In genomic region chr18:7617738-7618422, GRCh38 we compare ENCODE assay signal across 12 cellular contexts. TPM values are rescaled to one million over a fixed set of nuclear protein-coding genes. Genes with fewer than 3 reads are reported as not detected.
DNase-seq lines count a peak whose midpoint lies in the region; ATAC-seq and TF ChIP-seq lines count a peak whose summit lies in the region.
"Had no signal": no experiment of that assay in that cellular context is flagged by ENCODE, and none has a peak within 500 bp of the region (broad histone marks: within the 10 kb centered on the region; RNA-seq: fewer than 3 reads in every experiment).

No MANE protein-coding gene starts in this region.

- no peak overlapping the region for H3K9ac ChIP-seq in fibroblast of lung (ENCODE audit: insufficient read depth, low read length)

- no peaks in the 10 kb centered on the region for H3K36me3 ChIP-seq in fibroblast of lung (ENCODE audit: control insufficient read depth, insufficient read depth, low read length)
- H3K36me3 ChIP-seq in muscle layer of duodenum (ENCODE audit: control insufficient read depth in 1 of 2, insufficient read depth in 2 of 2, low read length in 2 of 2), result no peaks in the 10 kb centered on the region
- H3K36me3 ChIP-seq in SJCRH30, result no peaks in the 10 kb centered on the region

- no peaks in the 10 kb centered on the region for H4K20me1 ChIP-seq in fibroblast of lung (ENCODE audit: control insufficient read depth, extremely low read depth, insufficient read depth, low read length)

- TF ChIP-seq CTCF in fibroblast of lung (conservative IDR thresholded peaks at IDR 0.05 in 1 of 2, IDR thresholded peaks at IDR 0.05 in 1 of 2; ENCODE audit: low read depth in 1 of 2, low read length in 2 of 2), result no peak
- TF ChIP-seq CTCF in CD4-positive, alpha-beta T cell (IDR thresholded peaks at IDR 0.05), result no peak

- ATAC-seq in Right ventricle myocardium superior (ENCODE audit: poor library complexity), result peak; percentile 73
- ATAC-seq in CD4-positive, alpha-beta T cell (ENCODE audit: poor library complexity), result no peak

- H3K4me3 ChIP-seq in fibroblast of lung (replicated peaks in 1 of 4; ENCODE audit: control extremely low read depth in 1 of 4, insufficient read depth in 1 of 4, low read depth in 3 of 4, low read length in 4 of 4), result peak overlapping the region; percentile 2 to 47 (median 21)
- peak overlapping the region in 1 of 2 donors; percentile 31 for H3K4me3 ChIP-seq in muscle layer of duodenum (ENCODE audit: low read depth in 1 of 2, low read length in 2 of 2)
- H3K4me3 ChIP-seq in SJCRH30, result no peak overlapping the region

- H3K4me1 ChIP-seq in fibroblast of lung (ENCODE audit: control insufficient read depth, extremely low read depth, insufficient read depth, low read length) (no peaks in the 10 kb centered on the region), muscle layer of duodenum (ENCODE audit: control insufficient read depth in 1 of 2, insufficient read depth in 2 of 2, low read length in 2 of 2) (peaks cover 0 to 20% of the 10 kb centered on the region in 2 donors), SJCRH30 (no peaks in the 10 kb centered on the region)

- POLR2A ChIA-PET in CD4-positive, alpha-beta T cell (lab: Charles Lee), result no interaction called here

- H3K27me3 ChIP-seq in fibroblast of lung (ENCODE audit: control insufficient read depth, insufficient read depth, low read length) (no peaks in the 10 kb centered on the region), muscle layer of duodenum (ENCODE audit: low read depth, low read length) (no peaks in the 10 kb centered on the region), SJCRH30 (no peaks in the 10 kb centered on the region)
- no peaks in the 10 kb centered on the region for H3K27me3 ChIP-seq in CD4-positive, alpha-beta T cell (ENCODE audit: control insufficient read depth, insufficient read depth, low read length)

- no peaks in the 10 kb centered on the region for H3K27me3 Mint-ChIP-seq in CD4-positive, alpha-beta T cell
- H3K27me3 Mint-ChIP-seq: central memory CD8-positive, alpha-beta T cell had no signal

- peak overlapping the region; percentile 80 for H3K4me2 ChIP-seq in fibroblast of lung (ENCODE audit: extremely low read depth, insufficient read depth, low read length)

- no peak overlapping the region for H3K4me3 Mint-ChIP-seq in CD4-positive, alpha-beta T cell
- H3K4me3 Mint-ChIP-seq: central memory CD8-positive, alpha-beta T cell had no signal

- H3K27ac ChIP-seq in fibroblast of lung (ENCODE audit: insufficient read depth, low read length) (no peak overlapping the region), muscle layer of duodenum (ENCODE audit: low read length) (peak overlapping the region; percentile 54), SJCRH30 (no peak overlapping the region)
- H3K27ac ChIP-seq in CD4-positive, alpha-beta T cell (ENCODE audit: low read depth, low read length), result no peak overlapping the region

- DNase-seq in Right ventricle myocardium superior, result no peak
- DNase-seq in cardiac septum (ENCODE audit: low spot score), result no peak
- peak; percentile 58 to 97 for DNase-seq in fibroblast of lung (ENCODE audit: low read depth in 2 of 2)
- DNase-seq in superior temporal gyrus (ENCODE audit: extremely low spot score), result no peak
- DNase-seq in activated CD4-positive, alpha-beta T cell treated with anti-CD3 and anti-CD28 coated beads, Interleukin-2, amount 50 U/mL, for 48 hours, result no peak
- DNase-seq in CD4-positive, alpha-beta T cell, result no peak
- DNase-seq in SJCRH30, result no peak
- DNase-seq: activated CD4-positive, alpha-beta T cell treated with anti-CD3 and anti-CD28 coated beads, Interleukin-2, amount 50 U/mL, for 1 hour; AML-193; OCI-M1 had no signal

- H3K9me3 ChIP-seq in fibroblast of lung (ENCODE audit: control insufficient read depth, insufficient read depth, low read depth, low read length), result no peaks in the 10 kb centered on the region
- H3K9me3 ChIP-seq in muscle layer of duodenum (ENCODE audit: control insufficient read depth in 1 of 2, low read length in 2 of 2), result no peaks in the 10 kb centered on the region
- H3K9me3 ChIP-seq in CD4-positive, alpha-beta T cell (ENCODE audit: control insufficient read depth, low read length), result no peaks in the 10 kb centered on the region
- H3K9me3 ChIP-seq in SJCRH30 (replicated peaks), result no peaks in the 10 kb centered on the region

- no peak overlapping the region for H3K27ac Mint-ChIP-seq in CD4-positive, alpha-beta T cell

- no peak overlapping the region for H2AFZ ChIP-seq in fibroblast of lung (ENCODE audit: low read length)

- no peaks in the 10 kb centered on the region for H3K36me3 Mint-ChIP-seq in CD4-positive, alpha-beta T cell (ENCODE audit: low read depth)

- CTCF ChIA-PET in CD4-positive, alpha-beta T cell (lab: Charles Lee), result no interaction called here

- H3K4me1 Mint-ChIP-seq in CD4-positive, alpha-beta T cell (ENCODE audit: low read depth), result no peaks in the 10 kb centered on the region
- H3K4me1 Mint-ChIP-seq: central memory CD8-positive, alpha-beta T cell had no signal

- intact Hi-C loops in Right ventricle myocardium superior (cut with DNase I) (no loop called here), cardiac septum (cut with DNase I) (no loop called here)
- intact Hi-C loops in CD4-positive, alpha-beta T cell (cut with DNase I, micrococcal nuclease), result no loop called here

- H3K79me2 ChIP-seq in fibroblast of lung (ENCODE audit: control insufficient read depth, insufficient read depth, low read length), result no peaks in the 10 kb centered on the region

- H3K9me3 Mint-ChIP-seq in CD4-positive, alpha-beta T cell, result no peaks in the 10 kb centered on the region
- H3K9me3 Mint-ChIP-seq: central memory CD8-positive, alpha-beta T cell had no signal

RNA-seq across cellular contexts. Expression of gene PTPRM, which starts 50.8 kb away (rescaled TPM):
- total RNA-seq in Right ventricle myocardium superior, result 101 TPM
- 132 TPM for total RNA-seq in cardiac septum
- total RNA-seq in fibroblast of lung, result 42.9 and 87.0 TPM in 2 replicates
- 61.9 and 86.6 TPM in 2 replicates for polyA plus RNA-seq in fibroblast of lung
- polyA plus RNA-seq in fibroblast of lung (2012), result 31.3 and 36.9 TPM in 2 replicates
- polyA minus RNA-seq in fibroblast of lung (ENCODE audit: low replicate concordance), result 50.7 and 73.9 TPM in 2 replicates
- 10 to 100 TPM; 21.7 to 21.9 TPM for total RNA-seq in CD4-positive, alpha-beta T cell
- total RNA-seq in SJCRH30 (2014; rRNA removed; shearing (Covaris generic)), result 10.1 and 11.0 TPM in 2 replicates

Comparison
In these comparisons a context has a peak if more than half of its experiments do, and no peak if none do; other contexts are left out.
1. DNase-seq: peak in fibroblast of lung (2 of 2); none in Right ventricle myocardium superior (single experiment), cardiac septum (single experiment), superior temporal gyrus (single experiment), activated CD4-positive, alpha-beta T cell treated with anti-CD3 and anti-CD28 coated beads, Interleukin-2, amount 50 U/mL, for 48 hours (0 of 2), CD4-positive, alpha-beta T cell (0 of 10) and SJCRH30 (0 of 2).